Comparison of ENCODE assay signal across 1 cellular context in the genomic region with DNA sequence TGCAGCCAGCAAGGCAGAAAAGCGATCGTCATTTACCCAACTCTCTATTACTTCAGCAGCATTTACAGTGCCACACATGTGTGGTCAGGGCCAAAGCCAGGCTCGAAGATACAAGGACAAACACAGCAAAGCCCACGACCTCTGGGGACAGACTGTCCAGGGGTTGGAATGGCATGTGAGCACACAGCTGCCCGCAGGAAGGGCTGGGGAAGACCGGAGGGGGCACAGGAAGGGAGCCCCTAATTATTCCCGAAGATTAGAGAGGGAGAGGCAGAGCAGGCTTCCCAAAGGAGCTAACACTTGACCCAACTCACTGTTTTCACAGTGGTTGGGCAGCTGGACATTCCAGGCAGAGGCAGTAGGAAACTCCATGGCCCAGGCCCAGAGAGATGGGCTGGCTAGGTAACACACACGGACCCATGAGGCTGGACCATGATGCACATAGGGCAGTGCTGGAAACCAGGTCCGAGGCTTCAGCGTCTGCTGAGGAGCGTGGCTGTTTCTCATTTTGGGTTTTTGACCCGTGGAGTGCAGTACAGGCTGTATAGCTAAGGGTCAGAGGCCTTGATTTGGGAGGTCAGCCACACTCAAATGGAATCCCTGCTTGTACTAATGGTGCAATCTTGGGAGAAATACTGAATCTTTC.
TF ChIP-seq lines count a peak whose summit lies in the region.

No MANE protein-coding gene starts in this region.

TF ChIP-seq in H1, 55 proteins besides CTCF, POLR2A, EP300 and RAD21:
- no peak for TF ChIP-seq HDAC6 (IDR thresholded peaks at IDR 0.05; ENCODE audit: low read depth, low read length)
- no peak for TF ChIP-seq GTF2F1 (IDR thresholded peaks at IDR 0.05; ENCODE audit: borderline replicate concordance, low read depth, low read length)
- no peak for TF ChIP-seq CEBPB (IDR thresholded peaks at IDR 0.05; ENCODE audit: low read depth, low read length)
- no peak for TF ChIP-seq CTBP2 (IDR thresholded peaks at IDR 0.05; ENCODE audit: borderline replicate concordance, insufficient read depth, insufficient read length, low read length)
- no peak for TF ChIP-seq GABPA (IDR thresholded peaks at IDR 0.05; ENCODE audit: borderline replicate concordance, insufficient read depth, low read length)
- no peak for TF ChIP-seq KDM5A (IDR thresholded peaks at IDR 0.05; ENCODE audit: low read length)
- TF ChIP-seq SP4 (IDR thresholded peaks at IDR 0.05; ENCODE audit: low read length), result no peak
- TF ChIP-seq YY1 (IDR thresholded peaks at IDR 0.05; ENCODE audit: low read depth, low read length), result no peak
- TF ChIP-seq RXRA (IDR thresholded peaks at IDR 0.05; ENCODE audit: insufficient read depth, low read depth, low read length), result no peak
- TF ChIP-seq TBP (IDR thresholded peaks at IDR 0.05; ENCODE audit: low read depth, low read length), result no peak
- no peak for TF ChIP-seq EZH2 (IDR thresholded peaks at IDR 0.05; ENCODE audit: low read depth, low read length, severe bottlenecking)
- TF ChIP-seq HDAC2 (IDR thresholded peaks at IDR 0.05; ENCODE audit: borderline replicate concordance in 1 of 2, low read depth in 2 of 2, low read length in 2 of 2), result no peak
- TF ChIP-seq, protein P1, sequence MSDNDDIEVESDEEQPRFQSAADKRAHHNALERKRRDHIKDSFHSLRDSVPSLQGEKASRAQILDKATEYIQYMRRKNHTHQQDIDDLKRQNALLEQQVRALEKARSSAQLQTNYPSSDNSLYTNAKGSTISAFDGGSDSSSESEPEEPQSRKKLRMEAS (IDR thresholded peaks at IDR 0.05), result no peak
- TF ChIP-seq RBBP5 (IDR thresholded peaks at IDR 0.05; ENCODE audit: borderline replicate concordance, low read depth, low read length), result no peak
- TF ChIP-seq RNF2 (IDR thresholded peaks at IDR 0.05; ENCODE audit: borderline replicate concordance, low read depth, low read length, missing control alignments, poor library complexity, severe bottlenecking), result no peak
- TF ChIP-seq CHD2 (IDR thresholded peaks at IDR 0.05; ENCODE audit: low read length), result no peak
- no peak for TF ChIP-seq SIX5 (IDR thresholded peaks at IDR 0.05; ENCODE audit: low read depth, low read length)
- TF ChIP-seq ASH2L (IDR thresholded peaks at IDR 0.05; ENCODE audit: low read length), result no peak
- TF ChIP-seq SIN3A (conservative IDR thresholded peaks at IDR 0.05 in 1 of 2, IDR thresholded peaks at IDR 0.05 in 1 of 2; ENCODE audit: low read depth in 1 of 2, low read length in 2 of 2), result no peak
